13 cellular contexts compared by ENCODE assay signal in genomic region chr2:96253006-96253405, GRCh38.
"Had no signal": no experiment of that assay in that cellular context is flagged by ENCODE, and none has a peak within 500 bp of the region (broad histone marks: within the 10 kb centered on the region; RNA-seq: fewer than 3 reads in every experiment).

No MANE protein-coding gene starts in this region.

- H3K27me3 ChIP-seq: esophagus squamous epithelium, tibial nerve had no signal

- H3K4me3 ChIP-seq: esophagus squamous epithelium, lower lobe of right lung, tibial nerve had no signal

- ATAC-seq: activated T-cell treated with anti-CD3 and anti-CD28 coated beads, Interleukin-2, amount 50 U/mL, for 72 hours; lower lobe of right lung; naive thymus-derived CD4-positive, alpha-beta T cell had no signal

- H3K27ac ChIP-seq: lower lobe of right lung had no signal

- DNase-seq: activated CD4-positive, alpha-beta memory T cell treated with anti-CD3 and anti-CD28 coated beads, Interleukin-2, amount 10 ng/mL, durations not matched to agents 7 days and 5 days; activated gamma-delta T cell treated with Interleukin-2 at 50 U/mL for 16 hours; activated naive CD8-positive, alpha-beta T cell treated with anti-CD3 and anti-CD28 coated beads for 36 hours; activated T-cell treated with anti-CD3 and anti-CD28 coated beads, Interleukin-2, amount 50 U/mL, for 72 hours; anterior cingulate cortex; esophagus squamous epithelium; foreskin fibroblast; head of caudate nucleus; islet precursor cell; lower lobe of right lung; naive thymus-derived CD4-positive, alpha-beta T cell; T-helper 9 cell had no signal

- H3K9me3 ChIP-seq: esophagus squamous epithelium, lower lobe of right lung, tibial nerve had no signal
